Comparison of ENCODE assay signal across 18 cellular contexts in the genomic region with DNA sequence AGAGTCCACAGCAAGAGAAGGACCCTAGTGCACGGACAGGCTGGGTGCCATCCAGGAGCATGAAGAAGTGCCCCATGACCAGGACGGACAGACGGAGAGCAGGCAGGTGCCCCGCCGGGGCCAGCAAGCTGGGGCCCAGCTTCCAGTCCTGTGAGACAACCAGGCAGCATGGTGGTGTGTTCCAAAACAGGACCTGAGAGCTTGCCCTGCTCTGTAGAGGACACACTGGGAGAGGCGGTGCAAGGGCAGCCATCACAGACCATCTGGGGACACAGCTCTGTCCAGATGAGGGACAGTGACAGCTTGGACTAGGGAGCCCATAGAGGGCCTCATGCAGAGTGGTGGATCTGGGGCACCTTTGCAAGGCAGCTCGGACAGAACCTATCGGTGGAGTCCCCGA.
"Had no signal": no experiment of that assay in that cellular context is flagged by ENCODE, and none has a peak within 500 bp of the region (broad histone marks: within the 10 kb centered on the region; RNA-seq: fewer than 3 reads in every experiment).

No MANE protein-coding gene starts in this region.

- H3K4me3 ChIP-seq: left ventricle myocardium inferior, ovary, suprapubic skin, tibial artery had no signal

- H3K27me3 ChIP-seq: ovary had no signal

- H3K9me3 ChIP-seq: left ventricle myocardium inferior, neutrophil, ovary, suprapubic skin, tibial artery had no signal

- H3K27ac ChIP-seq: epithelial cell of prostate, left ventricle myocardium inferior, neutrophil, ovary, suprapubic skin, tibial artery, WERI-Rb-1 had no signal

- H3K4me1 ChIP-seq: left ventricle myocardium inferior, suprapubic skin, tibial artery had no signal

- ATAC-seq: activated naive CD4-positive, alpha-beta T cell treated with anti-CD3 and anti-CD28 coated beads, Interleukin-2, amount 50 U/mL, for 72 hours; activated T-cell treated with anti-CD3 and anti-CD28 coated beads, Interleukin-2, amount 50 U/mL, for 72 hours had no signal

- DNase-seq: activated CD4-positive, alpha-beta memory T cell treated with anti-CD3 and anti-CD28 coated beads, Interleukin-2, amount 10 ng/mL, durations not matched to agents 7 days and 5 days; activated CD4-positive, alpha-beta T cell treated with anti-CD3 and anti-CD28 coated beads for 48 hours; activated naive CD4-positive, alpha-beta T cell; activated T-cell treated with anti-CD3 and anti-CD28 coated beads, Interleukin-2, amount 50 U/mL, for 72 hours; dermis blood vessel endothelial cell; effector CD8-positive, alpha-beta T cell; hippocampal formation; left ventricle myocardium inferior; ovary; stimulated activated naive CD4-positive, alpha-beta T cell; SW 1271; T-helper 9 cell; WERI-Rb-1 had no signal

- H3K36me3 ChIP-seq: left ventricle myocardium inferior, neutrophil, ovary, suprapubic skin, tibial artery, WERI-Rb-1 had no signal
